ENCODE assay signal across 18 cellular contexts in the genomic region with DNA sequence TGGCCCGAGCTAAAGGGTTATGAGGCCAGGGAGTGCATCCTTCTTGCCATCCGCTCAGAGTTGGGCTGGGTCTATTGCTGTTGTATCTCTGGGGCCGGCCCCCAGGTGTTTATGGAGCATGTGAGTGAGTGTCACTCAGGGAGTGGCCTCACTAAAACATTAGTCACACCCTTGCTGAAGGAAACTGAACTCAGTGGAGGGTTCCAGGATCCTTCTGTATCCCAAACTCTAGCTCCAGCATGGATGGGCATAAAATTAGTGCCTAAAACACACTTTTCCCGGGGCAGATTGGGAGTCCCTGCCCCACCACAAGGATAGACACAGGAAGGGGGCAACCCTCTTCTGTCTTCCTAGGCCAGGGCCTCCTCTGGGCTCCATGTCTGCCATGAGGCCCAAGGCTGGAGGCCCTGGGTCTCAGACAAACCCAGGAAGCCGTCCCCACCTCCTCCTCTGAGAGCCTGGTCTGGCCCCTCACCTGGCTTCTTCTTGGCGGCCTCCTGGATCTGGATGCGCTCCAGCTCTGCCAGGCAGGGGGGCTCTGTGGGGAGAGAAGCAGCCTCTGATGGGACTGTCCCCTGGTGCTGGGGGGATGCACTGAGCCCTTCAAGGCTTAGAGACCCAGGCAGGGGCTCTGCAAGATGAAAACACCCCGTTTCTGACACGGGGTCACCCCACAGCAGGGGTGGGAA. TPM values are rescaled to one million over a fixed set of nuclear protein-coding genes. Genes with fewer than 3 reads are reported as not detected.
DNase-seq lines count a peak whose midpoint lies in the region; ATAC-seq and TF ChIP-seq lines count a peak whose summit lies in the region.
"Had no signal": no experiment of that assay in that cellular context is flagged by ENCODE, and none has a peak within 500 bp of the region (broad histone marks: within the 10 kb centered on the region; RNA-seq: fewer than 3 reads in every experiment).

No MANE protein-coding gene starts in this region.

- WGBS in mammary epithelial cell (ENCODE audit: low coverage, missing lambda C conversion rate), result 94% methylated on average over 8 of the region's 9 CpGs
- WGBS in stomach, 5 donors, result 76 to 87% (median 81%) methylated on average over 8 to 9 of the region's 9 CpGs

- BruUV-seq in mammary epithelial cell (replicated peaks; lab: Mats Ljungman, UMichigan), result no TSS peak

- no peaks in the 10 kb centered on the region for H3K27me3 ChIP-seq in CD8-positive, alpha-beta T cell (ENCODE audit: insufficient read depth, low read length)
- no peaks in the 10 kb centered on the region for H3K27me3 ChIP-seq in mammary epithelial cell (ENCODE audit: insufficient read depth, low read length)
- H3K27me3 ChIP-seq in stomach, result no peaks in the 10 kb centered on the region
- H3K27me3 ChIP-seq in Karpas-422 (ENCODE audit: low read length), result no peaks in the 10 kb centered on the region
- H3K27me3 ChIP-seq: heart right ventricle, SJSA1 had no signal

- H2AFZ ChIP-seq in mammary epithelial cell (ENCODE audit: low read depth, low read length), result no peak overlapping the region
- no peak overlapping the region for H2AFZ ChIP-seq in Karpas-422 (ENCODE audit: low read length)

- CTCF ChIA-PET in CD8-positive, alpha-beta T cell (lab: Charles Lee), result interaction anchor here (1.0 to 8.2 kb wide), 2 partner anchors 13 to 15 kb away, joined by 3 to 83 read pairs; no protein-coding TSS in a partner anchor
- CTCF ChIA-PET in HEK293 (lab: Yijun Ruan, JAX), result interaction anchor here (0.6 to 3.3 kb wide), 2 partner anchors 15 to 146 kb away, joined by 4 to 16 read pairs; no protein-coding TSS in a partner anchor
- CTCF ChIA-PET in mammary epithelial cell (lab: Charles Lee; ENCODE audit: low non-redundant PET), result no interaction called here

- no peaks in the 10 kb centered on the region for H3K27me3 Mint-ChIP-seq in CD8-positive, alpha-beta T cell (ENCODE audit: low read depth)
- H3K27me3 Mint-ChIP-seq in naive B cell, result no peaks in the 10 kb centered on the region
- H3K27me3 Mint-ChIP-seq: activated CD4-positive, alpha-beta T cell treated with anti-CD3 and anti-CD28 coated beads, Interleukin-2, amount 10 ng/mL, durations not matched to agents 24 days and 14 days had no signal

- H3K4me1 Mint-ChIP-seq in CD8-positive, alpha-beta T cell (ENCODE audit: low read depth), result peaks cover 39% of the 10 kb centered on the region
- peaks cover 7 to 14% (median 11%) of the 10 kb centered on the region in 3 donors for H3K4me1 Mint-ChIP-seq in naive B cell

- H3K36me3 Mint-ChIP-seq in CD8-positive, alpha-beta T cell, result peaks cover 75% of the 10 kb centered on the region
- H3K36me3 Mint-ChIP-seq in naive B cell, result peaks cover 0 to 8% of the 10 kb centered on the region in 2 donors

- no peak overlapping the region for H3K9ac ChIP-seq in mammary epithelial cell (ENCODE audit: insufficient read depth, low read length)
- H3K9ac ChIP-seq in Karpas-422 (ENCODE audit: low read length), result no peak overlapping the region

- no peak for TF ChIP-seq CTCF in CD8-positive, alpha-beta T cell (IDR thresholded peaks at IDR 0.05)
- TF ChIP-seq CTCF in HEK293 (tag by site-specific recombination; IDR thresholded peaks at IDR 0.05), result no peak
- no peak for TF ChIP-seq CTCF in mammary epithelial cell (conservative IDR thresholded peaks at IDR 0.05 in 1 of 2, IDR thresholded peaks at IDR 0.05 in 1 of 2; ENCODE audit: extremely low read depth in 1 of 2, insufficient read depth in 1 of 2, low read depth in 1 of 2, low read length in 2 of 2)
- no peak for TF ChIP-seq CTCF in stomach (IDR thresholded peaks at IDR 0.05)

- peaks cover 72% of the 10 kb centered on the region for H3K36me3 ChIP-seq in CD8-positive, alpha-beta T cell (ENCODE audit: insufficient read depth, low read length)
- H3K36me3 ChIP-seq in HEK293 (ENCODE audit: control insufficient read depth in 2 of 2, insufficient read depth in 1 of 2, low read length in 2 of 2) (no peaks in the 10 kb centered on the region), mammary epithelial cell (ENCODE audit: insufficient read depth, low read length) (no peaks in the 10 kb centered on the region), stomach (peaks cover 0 to 4% (median 0%) of the 10 kb centered on the region in 4 donors), Karpas-422 (ENCODE audit: insufficient read depth, low read length) (no peaks in the 10 kb centered on the region)
- H3K36me3 ChIP-seq: SJSA1 had no signal

- H3K4me1 ChIP-seq in CD8-positive, alpha-beta T cell (ENCODE audit: insufficient read depth, low read length), result peaks cover 8% of the 10 kb centered on the region
- H3K4me1 ChIP-seq in HEK293 (ENCODE audit: control insufficient read depth, insufficient read depth, low read length) (peaks cover 14% of the 10 kb centered on the region), mammary epithelial cell (ENCODE audit: insufficient read depth, low read length) (no peaks in the 10 kb centered on the region), stomach (peaks cover 0 to 15% (median 3%) of the 10 kb centered on the region in 4 donors), Karpas-422 (ENCODE audit: low read length) (no peaks in the 10 kb centered on the region)

- H4K20me1 ChIP-seq in mammary epithelial cell (ENCODE audit: insufficient read depth, low read length), result no peaks in the 10 kb centered on the region
- H4K20me1 ChIP-seq in Karpas-422 (ENCODE audit: insufficient read depth, low read depth, low read length), result no peaks in the 10 kb centered on the region

- POLR2A ChIA-PET in CD8-positive, alpha-beta T cell (lab: Charles Lee), result interaction anchor here (1.6 to 2.7 kb wide), 2 partner anchors 15 to 45 kb away, joined by 3 to 9 read pairs; no protein-coding TSS in a partner anchor
- POLR2A ChIA-PET in HEK293 (lab: Yijun Ruan, JAX), result interaction anchor here (1.2 kb wide), 1 partner anchor 25 kb away, joined by 4 read pairs; no protein-coding TSS in a partner anchor

- no peak for TF ChIP-seq POLR2A in stomach (IDR thresholded peaks at IDR 0.05)

- no peak overlapping the region for H3K4me3 ChIP-seq in CD8-positive, alpha-beta T cell (ENCODE audit: low read depth, low read length)
- H3K4me3 ChIP-seq in HEK293 (ENCODE audit: low read depth, low read length), result no peak overlapping the region
- H3K4me3 ChIP-seq in mammary epithelial cell (replicated peaks in 1 of 3; ENCODE audit: insufficient read depth in 1 of 3, low read depth in 2 of 3, low read length in 3 of 3), result no peak overlapping the region
- no peak overlapping the region for H3K4me3 ChIP-seq in stomach
- no peak overlapping the region for H3K4me3 ChIP-seq in Karpas-422 (ENCODE audit: low read length)
- H3K4me3 ChIP-seq: heart right ventricle, SJSA1 had no signal

- dilution Hi-C loops in mammary epithelial cell (cut with HindIII; ENCODE audit: low sequenced_read_pairs), result no loop called here

- no peaks in the 10 kb centered on the region for H3K9me3 Mint-ChIP-seq in CD8-positive, alpha-beta T cell
- no peaks in the 10 kb centered on the region for H3K9me3 Mint-ChIP-seq in naive B cell
- H3K9me3 Mint-ChIP-seq: activated CD4-positive, alpha-beta T cell treated with anti-CD3 and anti-CD28 coated beads, Interleukin-2, amount 10 ng/mL, durations not matched to agents 24 days and 14 days; activated T-cell treated with anti-CD3 and anti-CD28 coated beads, Interleukin-2, amount 50 U/mL, for 72 hours had no signal

- peak overlapping the region; percentile 49 for H3K27ac Mint-ChIP-seq in CD8-positive, alpha-beta T cell
- H3K27ac Mint-ChIP-seq in naive B cell, result peak overlapping the region in 4 of 6 donors; percentile 76 to 92 (median 81)
- H3K27ac Mint-ChIP-seq: activated CD4-positive, alpha-beta T cell treated with anti-CD3 and anti-CD28 coated beads, Interleukin-2, amount 10 ng/mL, durations not matched to agents 24 days and 14 days had no signal

- H3K9me3 ChIP-seq in CD8-positive, alpha-beta T cell (ENCODE audit: low read length), result no peaks in the 10 kb centered on the region
- H3K9me3 ChIP-seq in HEK293 (ENCODE audit: control insufficient read depth, insufficient read depth, low read depth, low read length) (no peaks in the 10 kb centered on the region), mammary epithelial cell (replicated peaks; ENCODE audit: insufficient read depth, low read length) (no peaks in the 10 kb centered on the region), stomach (no peaks in the 10 kb centered on the region), Karpas-422 (ENCODE audit: low read length) (no peaks in the 10 kb centered on the region)
- H3K9me3 ChIP-seq: heart right ventricle, SJSA1 had no signal

- DNase-seq in CD8-positive, alpha-beta T cell, result no peak
- DNase-seq in mammary epithelial cell, result peak; percentile 55
- DNase-seq in naive B cell, result no peak
- DNase-seq in stomach, result no peak
- DNase-seq in Karpas-422, result no peak
- DNase-seq in GM19240 (ENCODE audit: insufficient read length, low spot score), result no peak
- DNase-seq in activated CD4-positive, alpha-beta T cell treated with anti-CD3 and anti-CD28 coated beads, Interleukin-2, amount 50 U/mL, for 4 hours, result no peak
- DNase-seq: activated CD4-positive, alpha-beta T cell treated with anti-CD3 and anti-CD28 coated beads, Interleukin-2, amount 10 ng/mL, durations not matched to agents 24 days and 14 days; activated T-cell treated with anti-CD3 and anti-CD28 coated beads, Interleukin-2, amount 50 U/mL, for 72 hours; AML-193; DMS53; heart right ventricle; NCI-H1436; NCI-H226; posterior cingulate gyrus; T1000 had no signal

- TF ChIP-seq EP300 in stomach (IDR thresholded peaks at IDR 0.05), result no peak

- H3K4me3 Mint-ChIP-seq in CD8-positive, alpha-beta T cell, result no peak overlapping the region
- H3K4me3 Mint-ChIP-seq in naive B cell, result no peak overlapping the region
- H3K4me3 Mint-ChIP-seq: activated CD4-positive, alpha-beta T cell treated with anti-CD3 and anti-CD28 coated beads, Interleukin-2, amount 10 ng/mL, durations not matched to agents 24 days and 14 days; activated T-cell treated with anti-CD3 and anti-CD28 coated beads, Interleukin-2, amount 50 U/mL, for 72 hours had no signal

- H3K4me2 ChIP-seq in mammary epithelial cell (ENCODE audit: insufficient read depth, low read depth, low read length), result no peak overlapping the region
- no peak overlapping the region for H3K4me2 ChIP-seq in Karpas-422 (ENCODE audit: low read depth, low read length, poor library complexity, severe bottlenecking)

- no peak for ATAC-seq in CD8-positive, alpha-beta T cell
- no peak for ATAC-seq in naive B cell (ENCODE audit: low read depth in 2 of 2)
- ATAC-seq: activated T-cell treated with anti-CD3 and anti-CD28 coated beads, Interleukin-2, amount 50 U/mL, for 72 hours; heart right ventricle had no signal

- intact Hi-C loops in CD8-positive, alpha-beta T cell (cut with DNase I, micrococcal nuclease), result loop anchor here in 1 of 2 experiments (5.0 kb wide), 1 partner anchor 158 kb away; no protein-coding TSS in a partner anchor
- intact Hi-C loops in mammary epithelial cell (cut with micrococcal nuclease) (no loop called here), stomach (cut with DNase I; ENCODE audit: low total_unique reads) (no loop called here)

- in situ Hi-C loops in mammary epithelial cell (cut with MboI; ENCODE audit: low sequenced_read_pairs in 2 of 2), result no loop called here

- H3K79me2 ChIP-seq in mammary epithelial cell (ENCODE audit: insufficient read depth, low read length) (no peaks in the 10 kb centered on the region), Karpas-422 (ENCODE audit: low read length) (no peaks in the 10 kb centered on the region)

- H3K9me2 ChIP-seq in Karpas-422 (replicated peaks; ENCODE audit: insufficient read depth, low read length), result no peaks in the 10 kb centered on the region

- H3K27ac ChIP-seq in CD8-positive, alpha-beta T cell (ENCODE audit: low read depth, low read length), result no peak overlapping the region
- H3K27ac ChIP-seq in HEK293 (ENCODE audit: extremely low read depth, low read depth, low read length) (no peak overlapping the region; the same call in 1 of the 2 replicates), mammary epithelial cell (ENCODE audit: insufficient read depth, low read depth, low read length) (no peak overlapping the region), stomach (no peak overlapping the region), Karpas-422 (ENCODE audit: low read length) (no peak overlapping the region)
- H3K27ac ChIP-seq: heart right ventricle, SJSA1 had no signal

RNA-seq across cellular contexts. Expression of gene SPOCK2, which starts 24.5 kb away (rescaled TPM):
- total RNA-seq in CD8-positive, alpha-beta T cell, result 100 to 1,000 TPM; 909 to 922 TPM
- 10 to 100 TPM in 1 of 2 donors, under 1 TPM in 1; 0.49 to 20.2 TPM for total RNA-seq in mammary epithelial cell
- 0.10 TPM for polyA plus RNA-seq in mammary epithelial cell
- 0.62 TPM for polyA minus RNA-seq in mammary epithelial cell
- 10 to 100 TPM; 27.8 to 59.5 (median 46.3) TPM for polyA plus RNA-seq in naive B cell (ENCODE audit: low read depth in 6 of 6)
- 10 to 100 TPM in 3 of 5 donors, 1 to 10 TPM in 2; 1.2 to 31.7 (median 17.4) TPM for total RNA-seq in stomach
- 1 to 10 TPM; 1.1 to 2.7 (median 1.8) TPM for polyA plus RNA-seq in stomach
- total RNA-seq in Karpas-422 (2014; rRNA removed; shearing (Covaris generic); ENCODE audit: low replicate concordance), result 4.4 TPM in 1 of 2 replicates, not detected in the other
- total RNA-seq: SJSA1 had no signal

Comparison
In these comparisons a context has a peak if more than half of its experiments do, and no peak if none do; other contexts are left out.
1. RNA of gene SPOCK2, which starts 24.5 kb away (total RNA-seq): 909 to 922 TPM in CD8-positive, alpha-beta T cell; 0.49 to 20.2 TPM in mammary epithelial cell, 1.2 to 31.7 TPM in stomach and 4.4 TPM in Karpas-422; every median in the first group is over 10 times any median in the second.